In genomic region chr1:26291939-26292338, GRCh38 we compare ENCODE assay signal across 16 cellular contexts. TPM values are rescaled to one million over a fixed set of nuclear protein-coding genes. Genes with fewer than 3 reads are reported as not detected.
DNase-seq lines count a peak whose midpoint lies in the region; ATAC-seq and TF ChIP-seq lines count a peak whose summit lies in the region.
"Had no signal": no experiment of that assay in that cellular context is flagged by ENCODE, and none has a peak within 500 bp of the region (broad histone marks: within the 10 kb centered on the region; RNA-seq: fewer than 3 reads in every experiment).

No MANE protein-coding gene starts in this region.

- TF ChIP-seq CTCF in OCI-LY7 (conservative IDR thresholded peaks at IDR 0.05; ENCODE audit: low read length), result no peak

- no peaks in the 10 kb centered on the region for H4K20me1 ChIP-seq in OCI-LY7 (ENCODE audit: insufficient read depth, low read length)

- H3K4me2 ChIP-seq in OCI-LY7 (ENCODE audit: low read length), result peak overlapping the region; percentile 81; the same call in 1 of the 2 replicates
- H3K4me2 ChIP-seq: A549 had no signal

- no peak for DNase-seq in activated CD4-positive, alpha-beta T cell treated with anti-CD3 and anti-CD28 coated beads, Interleukin-2, amount 10 ng/mL, durations not matched to agents 7 days and 5 days
- DNase-seq in activated CD4-positive, alpha-beta T cell treated with anti-CD3 and anti-CD28 coated beads, Interleukin-2, amount 50 U/mL, for 1 hour, result no peak
- DNase-seq in OCI-LY7 (ENCODE audit: low spot score), result no peak
- no peak for DNase-seq in central memory CD8-positive, alpha-beta T cell (ENCODE audit: low spot score in 2 of 2)
- no peak for DNase-seq in NCI-H187 (lab: John Stamatoyannopoulos, UW)
- no peak for DNase-seq in NCI-H524 (lab: John Stamatoyannopoulos, UW)
- DNase-seq: activated gamma-delta T cell treated with Interleukin-2 at 50 U/mL for 16 hours, Caco-2, T-helper 9 cell had no signal

- H3K9me3 ChIP-seq in OCI-LY7 (ENCODE audit: low read length), result no peaks in the 10 kb centered on the region
- H3K9me3 ChIP-seq: A549, Caco-2 had no signal

- no peak overlapping the region for H2AFZ ChIP-seq in OCI-LY7 (ENCODE audit: low read length)
- H2AFZ ChIP-seq: parathyroid adenoma had no signal

- POLR2A ChIA-PET in activated CD4-positive, alpha-beta T cell treated with anti-CD3 and anti-CD28 coated beads, Interleukin-2, amount 10 ng/mL, durations not matched to agents 7 days and 5 days (lab: Charles Lee), result interaction anchor here (0.5 kb wide), 1 partner anchor 12 kb away, joined by 3 read pairs; the partner anchor contains the start of gene SH3BGRL3
- POLR2A ChIA-PET in OCI-LY7 (lab: Charles Lee), result interaction anchor here (2.4 to 11.0 kb wide), 3 partner anchors 9 to 26 kb away, joined by 7 to 273 read pairs (median 106); partner anchors contain the start of genes CD52 and UBXN11

- no peaks in the 10 kb centered on the region for H3K79me2 ChIP-seq in OCI-LY7 (ENCODE audit: insufficient read depth, low read depth, low read length)
- H3K79me2 ChIP-seq: parathyroid adenoma had no signal

- no peak overlapping the region for H3K4me3 ChIP-seq in OCI-LY7 (ENCODE audit: low read depth, low read length, poor library complexity, severe bottlenecking)
- no peak overlapping the region for H3K4me3 ChIP-seq in skin epidermis
- H3K4me3 ChIP-seq: A549 had no signal

- BruUV-seq in OCI-LY7 (replicated peaks; lab: Mats Ljungman, UMichigan), result no TSS peak

- H3K4me3 Mint-ChIP-seq in activated CD4-positive, alpha-beta T cell treated with anti-CD3 and anti-CD28 coated beads, Interleukin-2, amount 10 ng/mL, durations not matched to agents 7 days and 5 days, result no peak overlapping the region
- H3K4me3 Mint-ChIP-seq in central memory CD8-positive, alpha-beta T cell, result peak overlapping the region; percentile 61

- no peak for ATAC-seq in central memory CD8-positive, alpha-beta T cell (replicated peaks; ENCODE audit: extremely low read depth, poor library complexity, severe bottlenecking)
- ATAC-seq in HG03565 (IDR thresholded peaks at IDR 0.05; ENCODE audit: unreplicated experiment), result no peak
- ATAC-seq: A549 had no signal

- peaks cover 39% of the 10 kb centered on the region for H3K36me3 ChIP-seq in OCI-LY7 (ENCODE audit: insufficient read depth, low read length)

- peak overlapping the region; percentile 94 for H3K27ac Mint-ChIP-seq in activated CD4-positive, alpha-beta T cell treated with anti-CD3 and anti-CD28 coated beads, Interleukin-2, amount 10 ng/mL, durations not matched to agents 7 days and 5 days
- H3K27ac Mint-ChIP-seq in central memory CD8-positive, alpha-beta T cell (ENCODE audit: low read depth), result peak overlapping the region; percentile 85

- H3K27me3 Mint-ChIP-seq in activated CD4-positive, alpha-beta T cell treated with anti-CD3 and anti-CD28 coated beads, Interleukin-2, amount 10 ng/mL, durations not matched to agents 7 days and 5 days, result no peaks in the 10 kb centered on the region
- no peaks in the 10 kb centered on the region for H3K27me3 Mint-ChIP-seq in central memory CD8-positive, alpha-beta T cell

- intact Hi-C loops in OCI-LY7 (cut with micrococcal nuclease; ENCODE audit: unreplicated experiment), result no loop called here

- H3K4me1 ChIP-seq in OCI-LY7 (ENCODE audit: insufficient read depth, low read length, poor library complexity, severe bottlenecking), result peaks cover 63% of the 10 kb centered on the region
- H3K4me1 ChIP-seq: A549, Caco-2, parathyroid adenoma had no signal

- CTCF ChIA-PET in activated CD4-positive, alpha-beta T cell treated with anti-CD3 and anti-CD28 coated beads, Interleukin-2, amount 10 ng/mL, durations not matched to agents 7 days and 5 days (lab: Charles Lee), result interaction anchor here (2.2 to 21.4 kb wide), 2 partner anchors 17 to 31 kb away, joined by 9 to 442 read pairs; partner anchors contain the start of gene CD52
- CTCF ChIA-PET in OCI-LY7 (lab: Charles Lee; ENCODE audit: unreplicated experiment), result interaction anchor here (1.6 kb wide), 1 partner anchor 26 kb away, joined by 3 read pairs; the partner anchor contains the start of gene CD52

- H3K27ac ChIP-seq in OCI-LY7 (ENCODE audit: low read depth, low read length, poor library complexity, severe bottlenecking), result peak overlapping the region; percentile 98
- H3K27ac ChIP-seq in skin epidermis, result peak overlapping the region in 17 of 21 experiments; percentile 55 to 98 (median 85)
- H3K27ac ChIP-seq: A549, parathyroid adenoma had no signal

- H3K9me2 ChIP-seq in OCI-LY7 (ENCODE audit: insufficient read depth, low read length), result no peaks in the 10 kb centered on the region

- peaks cover 52% of the 10 kb centered on the region for H3K4me1 Mint-ChIP-seq in activated CD4-positive, alpha-beta T cell treated with anti-CD3 and anti-CD28 coated beads, Interleukin-2, amount 10 ng/mL, durations not matched to agents 7 days and 5 days
- H3K4me1 Mint-ChIP-seq in central memory CD8-positive, alpha-beta T cell, result peaks cover 80% of the 10 kb centered on the region

- peaks cover 31% of the 10 kb centered on the region for H3K36me3 Mint-ChIP-seq in activated CD4-positive, alpha-beta T cell treated with anti-CD3 and anti-CD28 coated beads, Interleukin-2, amount 10 ng/mL, durations not matched to agents 7 days and 5 days (ENCODE audit: low read depth)
- peaks cover 3% of the 10 kb centered on the region for H3K36me3 Mint-ChIP-seq in central memory CD8-positive, alpha-beta T cell (ENCODE audit: insufficient read depth)

- no peaks in the 10 kb centered on the region for H3K9me3 Mint-ChIP-seq in activated CD4-positive, alpha-beta T cell treated with anti-CD3 and anti-CD28 coated beads, Interleukin-2, amount 10 ng/mL, durations not matched to agents 7 days and 5 days
- no peaks in the 10 kb centered on the region for H3K9me3 Mint-ChIP-seq in central memory CD8-positive, alpha-beta T cell

RNA-seq across cellular contexts. Expression of gene SH3BGRL3, which starts 12.1 kb away (rescaled TPM):
- total RNA-seq in activated CD4-positive, alpha-beta T cell treated with anti-CD3 and anti-CD28 coated beads, Interleukin-2, amount 10 ng/mL, durations not matched to agents 7 days and 5 days, result 100 to 1,000 TPM; 606 to 707 TPM
- total RNA-seq in OCI-LY7 (2014; rRNA removed; shearing (Covaris generic)), result 18.6 and 25.3 TPM in 2 replicates
- 58.6 and 60.9 TPM in 2 replicates for total RNA-seq in OCI-LY7 (2022)

RNA-seq across cellular contexts. Expression of gene UBXN11, which starts 14.5 kb away (rescaled TPM):
- total RNA-seq in activated CD4-positive, alpha-beta T cell treated with anti-CD3 and anti-CD28 coated beads, Interleukin-2, amount 10 ng/mL, durations not matched to agents 7 days and 5 days, result 10 to 100 TPM; 48.6 to 51.3 TPM
- total RNA-seq in OCI-LY7 (2014; rRNA removed; shearing (Covaris generic)), result 74.2 and 75.8 TPM in 2 replicates
- total RNA-seq in OCI-LY7 (2022), result 98.6 and 111 TPM in 2 replicates

RNA-seq across cellular contexts. Expression of gene CD52, which starts 25.8 kb away (rescaled TPM):
- 1,000 to 10,000 TPM; 1,663 to 1,924 TPM for total RNA-seq in activated CD4-positive, alpha-beta T cell treated with anti-CD3 and anti-CD28 coated beads, Interleukin-2, amount 10 ng/mL, durations not matched to agents 7 days and 5 days
- total RNA-seq in OCI-LY7 (2014; rRNA removed; shearing (Covaris generic)), result 409 and 470 TPM in 2 replicates
- total RNA-seq in OCI-LY7 (2022), result 677 and 769 TPM in 2 replicates
- total RNA-seq: Caco-2, fibroblast of lung, kidney epithelial cell, skeletal muscle tissue had no signal

RNA-seq across cellular contexts. Expression of gene CEP85, which starts 57.9 kb away (rescaled TPM):
- total RNA-seq in activated CD4-positive, alpha-beta T cell treated with anti-CD3 and anti-CD28 coated beads, Interleukin-2, amount 10 ng/mL, durations not matched to agents 7 days and 5 days, result 10 to 100 TPM; 46.9 to 49.0 TPM
- total RNA-seq in OCI-LY7 (2014; rRNA removed; shearing (Covaris generic)), result 46.4 and 55.2 TPM in 2 replicates
- 47.1 and 53.6 TPM in 2 replicates for total RNA-seq in OCI-LY7 (2022)

Comparison
In these comparisons a context has a peak if more than half of its experiments do, and no peak if none do; other contexts are left out.
1. RNA of gene SH3BGRL3, which starts 12.1 kb away (total RNA-seq): 606 to 707 TPM in activated CD4-positive, alpha-beta T cell treated with anti-CD3 and anti-CD28 coated beads, Interleukin-2, amount 10 ng/mL, durations not matched to agents 7 days and 5 days; 18.6 to 60.9 TPM in OCI-LY7; every median in the first group is over 4 times any median in the second.